ENCODE assay signal across 2 cellular contexts in the genomic region with DNA sequence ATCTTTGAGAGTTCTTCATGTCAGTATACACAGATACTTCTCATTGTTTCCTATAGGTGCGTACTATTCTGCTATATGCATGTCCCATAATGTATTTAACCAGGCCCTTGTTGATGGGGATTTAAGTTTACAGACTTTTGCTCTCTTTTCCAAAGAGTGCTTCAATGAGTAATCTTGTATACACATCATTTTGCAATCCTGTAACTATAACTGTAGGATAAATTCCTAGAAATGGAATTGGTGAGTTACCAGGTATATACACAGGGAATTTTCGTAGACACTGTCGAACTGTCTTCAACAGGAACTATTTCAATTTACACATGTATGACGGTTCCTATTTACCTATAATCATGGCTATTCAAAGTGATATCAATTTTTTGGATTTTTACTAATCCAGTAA.
TF ChIP-seq lines count a peak whose summit lies in the region.

No MANE protein-coding gene starts in this region.

TF ChIP-seq in IMR-90, 13 proteins besides CTCF, POLR2A, EP300 and RAD21:
- TF ChIP-seq, protein P1, sequence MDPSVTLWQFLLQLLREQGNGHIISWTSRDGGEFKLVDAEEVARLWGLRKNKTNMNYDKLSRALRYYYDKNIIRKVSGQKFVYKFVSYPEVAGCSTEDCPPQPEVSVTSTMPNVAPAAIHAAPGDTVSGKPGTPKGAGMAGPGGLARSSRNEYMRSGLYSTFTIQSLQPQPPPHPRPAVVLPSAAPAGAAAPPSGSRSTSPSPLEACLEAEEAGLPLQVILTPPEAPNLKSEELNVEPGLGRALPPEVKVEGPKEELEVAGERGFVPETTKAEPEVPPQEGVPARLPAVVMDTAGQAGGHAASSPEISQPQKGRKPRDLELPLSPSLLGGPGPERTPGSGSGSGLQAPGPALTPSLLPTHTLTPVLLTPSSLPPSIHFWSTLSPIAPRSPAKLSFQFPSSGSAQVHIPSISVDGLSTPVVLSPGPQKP (IDR thresholded peaks at IDR 0.05; ENCODE audit: borderline replicate concordance, low read depth, low read length), result no peak
- TF ChIP-seq CEBPB (IDR thresholded peaks at IDR 0.05; ENCODE audit: low read depth, low read length) (peak; percentile 9; the same call in 1 of the 2 replicates), RFX5 (IDR thresholded peaks at IDR 0.05; ENCODE audit: low read depth, low read length) (no peak)
TF ChIP-seq in IMR-90: peak in this region for 1.

TF ChIP-seq in HepG2, 621 proteins besides CTCF, POLR2A, EP300 and RAD21:
- peak; percentile 12; the same call in 1 of the 2 replicates for TF ChIP-seq CEBPG (CRISPR knock-in tag; IDR thresholded peaks at IDR 0.05)
- TF ChIP-seq FOXA3 (CRISPR knock-in tag; IDR thresholded peaks at IDR 0.05), result peak; percentile 36; the same call in 1 of the 2 replicates
- peak; percentile 95 for TF ChIP-seq BCL6 (CRISPR knock-in tag; IDR thresholded peaks at IDR 0.05)
- TF ChIP-seq GATAD2A (CRISPR knock-in tag; IDR thresholded peaks at IDR 0.05), result 0 out of 2 replicates have a peak, but pooled peaks have one; percentile 34
- TF ChIP-seq, protein P2, sequence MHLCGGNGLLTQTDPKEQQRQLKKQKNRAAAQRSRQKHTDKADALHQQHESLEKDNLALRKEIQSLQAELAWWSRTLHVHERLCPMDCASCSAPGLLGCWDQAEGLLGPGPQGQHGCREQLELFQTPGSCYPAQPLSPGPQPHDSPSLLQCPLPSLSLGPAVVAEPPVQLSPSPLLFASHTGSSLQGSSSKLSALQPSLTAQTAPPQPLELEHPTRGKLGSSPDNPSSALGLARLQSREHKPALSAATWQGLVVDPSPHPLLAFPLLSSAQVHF (CRISPR knock-in tag; IDR thresholded peaks at IDR 0.05), result no peak
- TF ChIP-seq SETDB1 (CRISPR knock-in tag; IDR thresholded peaks at IDR 0.05; ENCODE audit: borderline replicate concordance), result no peak
- no peak for TF ChIP-seq MBNL3 (CRISPR knock-in tag; conservative IDR thresholded peaks at IDR 0.05)
- TF ChIP-seq, protein P3, sequence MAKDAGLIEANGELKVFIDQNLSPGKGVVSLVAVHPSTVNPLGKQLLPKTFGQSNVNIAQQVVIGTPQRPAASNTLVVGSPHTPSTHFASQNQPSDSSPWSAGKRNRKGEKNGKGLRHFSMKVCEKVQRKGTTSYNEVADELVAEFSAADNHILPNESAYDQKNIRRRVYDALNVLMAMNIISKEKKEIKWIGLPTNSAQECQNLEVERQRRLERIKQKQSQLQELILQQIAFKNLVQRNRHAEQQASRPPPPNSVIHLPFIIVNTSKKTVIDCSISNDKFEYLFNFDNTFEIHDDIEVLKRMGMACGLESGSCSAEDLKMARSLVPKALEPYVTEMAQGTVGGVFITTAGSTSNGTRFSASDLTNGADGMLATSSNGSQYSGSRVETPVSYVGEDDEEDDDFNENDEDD (CRISPR knock-in tag; IDR thresholded peaks at IDR 0.05; ENCODE audit: borderline replicate concordance), result no peak
- TF ChIP-seq, protein P4, sequence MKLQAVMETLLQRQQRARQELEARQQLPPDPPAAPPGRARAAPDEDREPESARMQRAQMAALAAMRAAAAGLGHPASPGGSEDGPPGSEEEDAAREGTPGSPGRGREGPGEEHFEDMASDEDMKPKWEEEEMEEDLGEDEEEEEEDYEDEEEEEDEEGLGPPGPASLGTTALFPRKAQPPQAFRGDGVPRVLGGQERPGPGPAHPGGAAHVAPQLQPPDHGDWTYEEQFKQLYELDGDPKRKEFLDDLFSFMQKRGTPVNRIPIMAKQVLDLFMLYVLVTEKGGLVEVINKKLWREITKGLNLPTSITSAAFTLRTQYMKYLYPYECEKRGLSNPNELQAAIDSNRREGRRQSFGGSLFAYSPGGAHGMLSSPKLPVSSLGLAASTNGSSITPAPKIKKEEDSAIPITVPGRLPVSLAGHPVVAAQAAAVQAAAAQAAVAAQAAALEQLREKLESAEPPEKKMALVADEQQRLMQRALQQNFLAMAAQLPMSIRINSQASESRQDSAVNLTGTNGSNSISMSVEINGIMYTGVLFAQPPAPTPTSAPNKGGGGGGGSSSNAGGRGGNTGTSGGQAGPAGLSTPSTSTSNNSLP (IDR thresholded peaks at IDR 0.05; ENCODE audit: low read depth, low read length), result peak; percentile 85
- TF ChIP-seq, protein P5, sequence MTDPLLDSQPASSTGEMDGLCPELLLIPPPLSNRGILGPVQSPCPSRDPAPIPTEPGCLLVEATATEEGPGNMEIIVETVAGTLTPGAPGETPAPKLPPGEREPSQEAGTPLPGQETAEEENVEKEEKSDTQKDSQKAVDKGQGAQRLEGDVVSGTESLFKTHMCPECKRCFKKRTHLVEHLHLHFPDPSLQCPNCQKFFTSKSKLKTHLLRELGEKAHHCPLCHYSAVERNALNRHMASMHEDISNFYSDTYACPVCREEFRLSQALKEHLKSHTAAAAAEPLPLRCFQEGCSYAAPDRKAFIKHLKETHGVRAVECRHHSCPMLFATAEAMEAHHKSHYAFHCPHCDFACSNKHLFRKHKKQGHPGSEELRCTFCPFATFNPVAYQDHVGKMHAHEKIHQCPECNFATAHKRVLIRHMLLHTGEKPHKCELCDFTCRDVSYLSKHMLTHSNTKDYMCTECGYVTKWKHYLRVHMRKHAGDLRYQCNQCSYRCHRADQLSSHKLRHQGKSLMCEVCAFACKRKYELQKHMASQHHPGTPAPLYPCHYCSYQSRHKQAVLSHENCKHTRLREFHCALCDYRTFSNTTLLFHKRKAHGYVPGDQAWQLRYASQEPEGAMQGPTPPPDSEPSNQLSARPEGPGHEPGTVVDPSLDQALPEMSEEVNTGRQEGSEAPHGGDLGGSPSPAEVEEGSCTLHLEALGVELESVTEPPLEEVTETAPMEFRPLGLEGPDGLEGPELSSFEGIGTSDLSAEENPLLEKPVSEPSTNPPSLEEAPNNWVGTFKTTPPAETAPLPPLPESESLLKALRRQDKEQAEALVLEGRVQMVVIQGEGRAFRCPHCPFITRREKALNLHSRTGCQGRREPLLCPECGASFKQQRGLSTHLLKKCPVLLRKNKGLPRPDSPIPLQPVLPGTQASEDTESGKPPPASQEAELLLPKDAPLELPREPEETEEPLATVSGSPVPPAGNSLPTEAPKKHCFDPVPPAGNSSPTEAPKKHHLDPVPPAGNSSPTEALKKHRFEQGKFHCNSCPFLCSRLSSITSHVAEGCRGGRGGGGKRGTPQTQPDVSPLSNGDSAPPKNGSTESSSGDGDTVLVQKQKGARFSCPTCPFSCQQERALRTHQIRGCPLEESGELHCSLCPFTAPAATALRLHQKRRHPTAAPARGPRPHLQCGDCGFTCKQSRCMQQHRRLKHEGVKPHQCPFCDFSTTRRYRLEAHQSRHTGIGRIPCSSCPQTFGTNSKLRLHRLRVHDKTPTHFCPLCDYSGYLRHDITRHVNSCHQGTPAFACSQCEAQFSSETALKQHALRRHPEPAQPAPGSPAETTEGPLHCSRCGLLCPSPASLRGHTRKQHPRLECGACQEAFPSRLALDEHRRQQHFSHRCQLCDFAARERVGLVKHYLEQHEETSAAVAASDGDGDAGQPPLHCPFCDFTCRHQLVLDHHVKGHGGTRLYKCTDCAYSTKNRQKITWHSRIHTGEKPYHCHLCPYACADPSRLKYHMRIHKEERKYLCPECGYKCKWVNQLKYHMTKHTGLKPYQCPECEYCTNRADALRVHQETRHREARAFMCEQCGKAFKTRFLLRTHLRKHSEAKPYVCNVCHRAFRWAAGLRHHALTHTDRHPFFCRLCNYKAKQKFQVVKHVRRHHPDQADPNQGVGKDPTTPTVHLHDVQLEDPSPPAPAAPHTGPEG (CRISPR knock-in tag; IDR thresholded peaks at IDR 0.05), result no peak
- no peak for TF ChIP-seq CREB1 (IDR thresholded peaks at IDR 0.05)
- 0 out of 2 replicates have a peak, but pooled peaks have one; percentile 13 for TF ChIP-seq CREB1 (CRISPR knock-in tag; IDR thresholded peaks at IDR 0.05)
- TF ChIP-seq ZNF607 (CRISPR knock-in tag; IDR thresholded peaks at IDR 0.05; ENCODE audit: borderline replicate concordance), result no peak
- peak; percentile 22; the same call in 1 of the 2 replicates for TF ChIP-seq RARA (CRISPR knock-in tag; IDR thresholded peaks at IDR 0.05)
TF ChIP-seq in HepG2: peak in this region for 7.
